7 cellular contexts compared by ENCODE assay signal in the genomic region with DNA sequence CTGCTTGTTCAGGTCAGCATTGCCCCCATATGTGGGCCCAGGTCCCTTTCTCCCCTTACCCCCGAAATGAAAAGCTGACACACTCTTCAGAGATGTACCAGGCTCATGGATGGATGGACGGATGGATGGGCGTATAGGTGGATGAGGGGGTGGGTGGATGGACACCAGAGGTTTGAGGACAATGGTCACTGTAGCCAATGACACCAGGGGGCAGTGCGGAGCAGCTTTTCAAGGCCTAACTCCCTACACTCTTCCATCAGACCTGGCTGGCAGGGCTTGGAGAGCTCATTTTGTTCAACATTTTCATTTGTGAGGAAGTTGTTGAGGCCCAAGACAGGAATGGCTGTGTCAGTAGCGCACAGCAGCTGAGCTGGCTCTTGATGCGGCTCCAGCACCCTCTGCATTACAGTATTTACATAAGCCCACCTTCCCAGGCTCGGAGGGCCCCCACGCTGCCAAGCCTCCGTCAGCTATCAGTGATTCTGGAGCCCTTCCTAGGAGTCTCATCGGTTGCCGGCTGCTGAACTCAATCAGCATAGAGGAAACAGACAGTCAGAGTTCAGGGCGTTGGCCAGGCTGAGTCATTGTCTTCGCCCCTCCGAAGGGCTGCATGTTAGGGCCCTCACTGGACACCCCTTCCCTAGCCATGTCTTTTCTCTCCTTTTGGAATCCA. TPM values are rescaled to one million over a fixed set of nuclear protein-coding genes. Genes with fewer than 3 reads are reported as not detected.
A peak's percentile ranks its signal among the peaks of the same experiment; 100 is the strongest.
DNase-seq lines count a peak whose midpoint lies in the region; ATAC-seq and TF ChIP-seq lines count a peak whose summit lies in the region.

No MANE protein-coding gene starts in this region.

- no peak overlapping the region; the same call in 1 of the 2 replicates for H3K9ac ChIP-seq in PC-3 (ENCODE audit: low read length)

- no peaks in the 10 kb centered on the region for H3F3A ChIP-seq in PC-3 (ENCODE audit: low read length, unreplicated experiment)

- no peak overlapping the region for H3K27ac Mint-ChIP-seq in activated naive CD4-positive, alpha-beta T cell treated with anti-CD3 and anti-CD28 coated beads, Interleukin-2, amount 50 U/mL, for 72 hours
- no peak overlapping the region for H3K27ac Mint-ChIP-seq in progenitor cell of endocrine pancreas

- no peaks in the 10 kb centered on the region for H3K36me3 Mint-ChIP-seq in activated naive CD4-positive, alpha-beta T cell treated with anti-CD3 and anti-CD28 coated beads, Interleukin-2, amount 50 U/mL, for 72 hours
- no peaks in the 10 kb centered on the region for H3K36me3 Mint-ChIP-seq in progenitor cell of endocrine pancreas (ENCODE audit: insufficient read depth)

- no peaks in the 10 kb centered on the region for H3K79me2 ChIP-seq in PC-3 (ENCODE audit: low read length)

- H2AFZ ChIP-seq in PC-3 (ENCODE audit: low read length), result peak overlapping the region; percentile 76

- H4K20me1 ChIP-seq in PC-3 (ENCODE audit: low read length), result no peaks in the 10 kb centered on the region

- no peaks in the 10 kb centered on the region for H3K9me2 ChIP-seq in PC-3 (replicated peaks; ENCODE audit: low read length)

- no TSS peak for BruUV-seq in PC-3 (replicated peaks; lab: Mats Ljungman, UMichigan)

- peak overlapping the region; percentile 51 for H3K4me2 ChIP-seq in PC-3 (ENCODE audit: low read length)

- POLR2A ChIA-PET in PC-3 (lab: Charles Lee; ENCODE audit: unreplicated experiment), result interaction anchor here (0.6 kb wide), 1 partner anchor 124 kb away, joined by 8 read pairs; no protein-coding TSS in a partner anchor

- intact Hi-C loops in PC-3 (cut with micrococcal nuclease) (loop anchor here (1.0 kb wide), 1 partner anchor 125 kb away; no protein-coding TSS in a partner anchor), heart left ventricle (cut with DNase I) (loop anchor here in 8 of 10 donors (2.0 to 10.0 kb wide), 6 partner anchors 120 to 262 kb away; no protein-coding TSS in a partner anchor)

- no peak for TF ChIP-seq POLR2A in heart left ventricle (IDR thresholded peaks at IDR 0.05)

- H3K9me3 Mint-ChIP-seq in activated naive CD4-positive, alpha-beta T cell treated with anti-CD3 and anti-CD28 coated beads, Interleukin-2, amount 50 U/mL, for 72 hours, result no peaks in the 10 kb centered on the region
- peaks cover 5% of the 10 kb centered on the region for H3K9me3 Mint-ChIP-seq in progenitor cell of endocrine pancreas (ENCODE audit: low read depth)

- no peaks in the 10 kb centered on the region for H3K9me3 ChIP-seq in PC-3 (ENCODE audit: low read length)
- no peaks in the 10 kb centered on the region for H3K9me3 ChIP-seq in heart left ventricle

- 0 out of 2 replicates have a peak overlapping the region, but pooled peaks have one; percentile 18 for H3K27ac ChIP-seq in PC-3 (ENCODE audit: low read length)
- peak overlapping the region in 1 of 12 donors; percentile 62 for H3K27ac ChIP-seq in heart left ventricle

- H3K27me3 Mint-ChIP-seq in progenitor cell of endocrine pancreas, result peaks cover 3% of the 10 kb centered on the region

- no peak overlapping the region for H3K4me3 Mint-ChIP-seq in progenitor cell of endocrine pancreas (ENCODE audit: low read depth)

- H3K4me3 ChIP-seq in PC-3 (ENCODE audit: low read length) (no peak overlapping the region), heart left ventricle (no peak overlapping the region)

- TF ChIP-seq CTCF in PC-3 (conservative IDR thresholded peaks at IDR 0.05; ENCODE audit: low read depth, low read length) (peak; percentile 73), heart left ventricle (IDR thresholded peaks at IDR 0.05) (peak; percentile 47 to 73 (median 60)), progenitor cell of endocrine pancreas (IDR thresholded peaks at IDR 0.05; ENCODE audit: unreplicated experiment) (peak; percentile 80)

- H3K36me3 ChIP-seq in PC-3 (ENCODE audit: low read depth, low read length) (no peaks in the 10 kb centered on the region), heart left ventricle (no peaks in the 10 kb centered on the region)

- WGBS in heart left ventricle, 4 donors, result 37 to 46% (median 40%) methylated on average over 14 of the region's 14 CpGs

- ATAC-seq in HG03520 (IDR thresholded peaks at IDR 0.05; ENCODE audit: unreplicated experiment), result peak; percentile 46
- peak; percentile 88 for ATAC-seq in PC-3
- peak; percentile 63 to 70 for ATAC-seq in activated naive CD4-positive, alpha-beta T cell treated with anti-CD3 and anti-CD28 coated beads, Interleukin-2, amount 50 U/mL, for 72 hours
- peak in 3 of 4 donors; percentile 84 to 89 (median 89) for ATAC-seq in heart left ventricle
- ATAC-seq in HG03565 (IDR thresholded peaks at IDR 0.05; ENCODE audit: unreplicated experiment), result no peak

- DNase-seq in GM03348 (ENCODE audit: low spot score), result peak; percentile 84
- peak; percentile 77 for DNase-seq in PC-3
- peak in 1 of 2 donors; percentile 67 for DNase-seq in activated naive CD4-positive, alpha-beta T cell treated with anti-CD3 and anti-CD28 coated beads, Interleukin-2, amount 50 U/mL, for 72 hours (ENCODE audit: low spot score in 2 of 2)
- DNase-seq in heart left ventricle, result peak; percentile 58 to 81 (median 61)
- peak; percentile 67 for DNase-seq in progenitor cell of endocrine pancreas (ENCODE audit: low spot score, unreplicated experiment)

- H3K4me1 ChIP-seq in PC-3 (ENCODE audit: insufficient read depth, low read length), result peaks cover 5% of the 10 kb centered on the region
- H3K4me1 ChIP-seq in heart left ventricle, result peaks cover 0 to 21% (median 0%) of the 10 kb centered on the region in 12 donors

- H3K4me1 Mint-ChIP-seq in progenitor cell of endocrine pancreas (ENCODE audit: low read depth), result peaks cover 2% of the 10 kb centered on the region

- CTCF ChIA-PET in PC-3 (lab: Charles Lee), result interaction anchor here (1.0 to 1.3 kb wide), 2 partner anchors 123 to 126 kb away, joined by 4 to 21 read pairs; no protein-coding TSS in a partner anchor

- no peaks in the 10 kb centered on the region for H3K27me3 ChIP-seq in PC-3 (ENCODE audit: low read length)
- no peaks in the 10 kb centered on the region for H3K27me3 ChIP-seq in heart left ventricle

RNA-seq across cellular contexts. Expression of a gene that starts 11.6 kb away (rescaled TPM):
- 1.5 TPM in 2 replicates for total RNA-seq in PC-3 (2014; rRNA removed)
- not detected for total RNA-seq in activated naive CD4-positive, alpha-beta T cell treated with anti-CD3 and anti-CD28 coated beads, Interleukin-2, amount 50 U/mL, for 72 hours
- total RNA-seq in heart left ventricle, result 1 to 10 TPM in 1 of 9 donors, under 1 TPM in 4, not detected in 4; 0.06 to 1.7 (median 0.19) TPM
- polyA plus RNA-seq in heart left ventricle, result under 1 TPM; 0.08 to 0.11 TPM
- 0.07 and 0.13 TPM in 2 replicates for total RNA-seq in progenitor cell of endocrine pancreas

RNA-seq across cellular contexts. Expression of a gene that starts 46.1 kb away (rescaled TPM):
- total RNA-seq in PC-3 (2014; rRNA removed), result 4.4 and 8.5 TPM in 2 replicates
- total RNA-seq in activated naive CD4-positive, alpha-beta T cell treated with anti-CD3 and anti-CD28 coated beads, Interleukin-2, amount 50 U/mL, for 72 hours, result not detected
- 10 to 100 TPM in 2 of 9 donors, 1 to 10 TPM in 3, under 1 TPM in 3, not detected in 1; 0.35 to 63.4 (median 1.5) TPM for total RNA-seq in heart left ventricle
- 10 to 100 TPM in 1 of 2 donors, 1 to 10 TPM in 1; 5.5 to 19.5 TPM for polyA plus RNA-seq in heart left ventricle
- total RNA-seq in progenitor cell of endocrine pancreas, result 0.72 and 1.2 TPM in 2 replicates

RNA-seq across cellular contexts. Expression of a gene that starts 57.4 kb away (rescaled TPM):
- total RNA-seq in PC-3 (2014; rRNA removed), result not detected in 2 replicates
- not detected for total RNA-seq in activated naive CD4-positive, alpha-beta T cell treated with anti-CD3 and anti-CD28 coated beads, Interleukin-2, amount 50 U/mL, for 72 hours
- not detected for total RNA-seq in heart left ventricle
- polyA plus RNA-seq in heart left ventricle, result not detected
- total RNA-seq in progenitor cell of endocrine pancreas, result not detected in 2 replicates

RNA-seq across cellular contexts. Expression of a gene that starts 58.5 kb away (rescaled TPM):
- total RNA-seq in PC-3 (2014; rRNA removed) (62.6 and 63.6 TPM in 2 replicates), heart left ventricle (1 to 10 TPM in 2 of 9 donors, under 1 TPM in 3, not detected in 4; 0.25 to 7.3 (median 0.79) TPM), progenitor cell of endocrine pancreas (9.1 and 10.5 TPM in 2 replicates)
- total RNA-seq in activated naive CD4-positive, alpha-beta T cell treated with anti-CD3 and anti-CD28 coated beads, Interleukin-2, amount 50 U/mL, for 72 hours, result 10 to 100 TPM; 61.3 to 85.1 TPM
- polyA plus RNA-seq in heart left ventricle, result under 1 TPM in 1 of 2 donors, not detected in 1; 0.19 TPM
